ENCODE assay signal across 15 cellular contexts in genomic region chr5:34918025-34918424, GRCh38. TPM values are rescaled to one million over a fixed set of nuclear protein-coding genes. Genes with fewer than 3 reads are reported as not detected.
DNase-seq lines count a peak whose midpoint lies in the region; ATAC-seq and TF ChIP-seq lines count a peak whose summit lies in the region.
"Had no signal": no experiment of that assay in that cellular context is flagged by ENCODE, and none has a peak within 500 bp of the region (broad histone marks: within the 10 kb centered on the region; RNA-seq: fewer than 3 reads in every experiment).

No MANE protein-coding gene starts in this region.

- no peak for ATAC-seq in HG03196 (IDR thresholded peaks at IDR 0.05; ENCODE audit: unreplicated experiment)
- ATAC-seq: left lobe of liver, right cardiac atrium had no signal

- peak overlapping the region; percentile 32 for H3K4me2 ChIP-seq in fibroblast of lung (ENCODE audit: extremely low read depth, insufficient read depth, low read length)

- DNase-seq in AG09309 (ENCODE audit: low read depth), result no peak
- DNase-seq in COLO668 (lab: John Stamatoyannopoulos, UW; ENCODE audit: unreplicated experiment), result peak; percentile 69
- DNase-seq in NCI-H510A treated with DMSO at 0.1 percent for 48 hours (lab: John Stamatoyannopoulos, UW), result peak; percentile 39
- no peak for DNase-seq in fibroblast of lung (ENCODE audit: low read depth in 2 of 2)
- no peak for DNase-seq in MG63
- DNase-seq in cerebellum (ENCODE audit: low spot score), result no peak
- DNase-seq in AML-193 (lab: John Stamatoyannopoulos, UW), result no peak
- DNase-seq: activated CD8-positive, alpha-beta memory T cell treated with anti-CD3 and anti-CD28 coated beads, Interleukin-2, amount 50 U/mL, for 4 hours; NCI-H1436; NCI-H69; right cardiac atrium; stimulated activated CD4-positive, alpha-beta T cell treated with anti-CD3 and anti-CD28 coated beads, Interleukin-4, amount 100 ng/mL, for 1 hour had no signal

- H3K9ac ChIP-seq in fibroblast of lung (ENCODE audit: insufficient read depth, low read length), result no peak overlapping the region

- H3K4me1 ChIP-seq in fibroblast of lung (ENCODE audit: control insufficient read depth, extremely low read depth, insufficient read depth, low read length), result peaks cover 7% of the 10 kb centered on the region

- H3K27ac ChIP-seq in fibroblast of lung (ENCODE audit: insufficient read depth, low read length), result no peak overlapping the region
- H3K27ac ChIP-seq: hepatocyte had no signal

- no peaks in the 10 kb centered on the region for H4K20me1 ChIP-seq in fibroblast of lung (ENCODE audit: control insufficient read depth, extremely low read depth, insufficient read depth, low read length)

- H3K79me2 ChIP-seq in fibroblast of lung (ENCODE audit: control insufficient read depth, insufficient read depth, low read length), result peaks cover 59% of the 10 kb centered on the region

- TF ChIP-seq CTCF in AG09309 (IDR thresholded peaks at IDR 0.05; ENCODE audit: control insufficient read depth, insufficient read depth, low read depth, low read length, missing control alignments) (no peak), fibroblast of lung (conservative IDR thresholded peaks at IDR 0.05 in 1 of 2, IDR thresholded peaks at IDR 0.05 in 1 of 2; ENCODE audit: low read depth in 1 of 2, low read length in 2 of 2) (no peak)

- H3K36me3 ChIP-seq in fibroblast of lung (ENCODE audit: control insufficient read depth, insufficient read depth, low read length), result peaks cover 2% of the 10 kb centered on the region
- H3K36me3 ChIP-seq in MG63, result peaks cover 54% of the 10 kb centered on the region

- H3K27me3 ChIP-seq in fibroblast of lung (ENCODE audit: control insufficient read depth, insufficient read depth, low read length), result no peaks in the 10 kb centered on the region
- H3K27me3 ChIP-seq in MG63, result no peaks in the 10 kb centered on the region
- H3K27me3 ChIP-seq: hepatocyte had no signal

- no peaks in the 10 kb centered on the region for H3K9me3 ChIP-seq in fibroblast of lung (ENCODE audit: control insufficient read depth, insufficient read depth, low read depth, low read length)
- H3K9me3 ChIP-seq in MG63, result no peaks in the 10 kb centered on the region

- H2AFZ ChIP-seq in fibroblast of lung (ENCODE audit: low read length), result no peak overlapping the region
- H2AFZ ChIP-seq: hepatocyte had no signal

- H3K4me3 ChIP-seq in AG09309 (ENCODE audit: control insufficient read depth, low read depth, low read length) (peak overlapping the region; percentile 5; the same call in 1 of the 2 replicates), fibroblast of lung (replicated peaks in 1 of 4; ENCODE audit: control extremely low read depth in 1 of 4, insufficient read depth in 1 of 4, low read depth in 3 of 4, low read length in 4 of 4) (peak overlapping the region in 3 of 4 experiments; percentile 5 to 94 (median 23)), MG63 (no peak overlapping the region)
- H3K4me3 ChIP-seq: hepatocyte had no signal

RNA-seq across cellular contexts. Expression of gene BRIX1, which starts 2.5 kb away (rescaled TPM):
- total RNA-seq in fibroblast of lung (40.8 and 46.9 TPM in 2 replicates), cerebellum (25.2 TPM)
- 42.3 and 84.2 TPM in 2 replicates for polyA plus RNA-seq in fibroblast of lung
- 28.8 and 57.8 TPM in 2 replicates for polyA plus RNA-seq in fibroblast of lung (2012)
- polyA minus RNA-seq in fibroblast of lung (ENCODE audit: low replicate concordance), result 0.43 and 4.4 TPM in 2 replicates
- total RNA-seq in MG63 (2014; rRNA removed; shearing (Covaris generic); ENCODE audit: low replicate concordance), result 80.9 and 83.9 TPM in 2 replicates

RNA-seq across cellular contexts. Expression of gene RAD1, which starts 2.7 kb away (rescaled TPM):
- total RNA-seq in fibroblast of lung (69.6 and 123 TPM in 2 replicates), cerebellum (39.8 TPM)
- 40.4 and 46.9 TPM in 2 replicates for polyA plus RNA-seq in fibroblast of lung
- 41.0 and 41.7 TPM in 2 replicates for polyA plus RNA-seq in fibroblast of lung (2012)
- polyA minus RNA-seq in fibroblast of lung (ENCODE audit: low replicate concordance), result 8.2 and 9.8 TPM in 2 replicates
- 30.9 and 36.2 TPM in 2 replicates for total RNA-seq in MG63 (2014; rRNA removed; shearing (Covaris generic); ENCODE audit: low replicate concordance)

RNA-seq across cellular contexts. Expression of gene DNAJC21, which starts 11.3 kb away (rescaled TPM):
- total RNA-seq in fibroblast of lung, result 49.8 and 64.4 TPM in 2 replicates
- polyA plus RNA-seq in fibroblast of lung, result 56.6 and 60.4 TPM in 2 replicates
- polyA plus RNA-seq in fibroblast of lung (2012), result 48.3 and 49.5 TPM in 2 replicates
- 1.7 and 3.4 TPM in 2 replicates for polyA minus RNA-seq in fibroblast of lung (ENCODE audit: low replicate concordance)
- total RNA-seq in MG63 (2014; rRNA removed; shearing (Covaris generic); ENCODE audit: low replicate concordance), result 17.5 and 26.9 TPM in 2 replicates
- total RNA-seq in cerebellum, result 25.7 TPM

Comparison
In these comparisons a context has a peak if more than half of its experiments do, and no peak if none do; other contexts are left out.
1. DNase-seq: peak in COLO668 (single experiment) and NCI-H510A treated with DMSO at 0.1 percent for 48 hours (single experiment); none in AG09309 (single experiment), fibroblast of lung (0 of 2), MG63 (single experiment), cerebellum (single experiment) and AML-193 (0 of 2).